In the genomic region with DNA sequence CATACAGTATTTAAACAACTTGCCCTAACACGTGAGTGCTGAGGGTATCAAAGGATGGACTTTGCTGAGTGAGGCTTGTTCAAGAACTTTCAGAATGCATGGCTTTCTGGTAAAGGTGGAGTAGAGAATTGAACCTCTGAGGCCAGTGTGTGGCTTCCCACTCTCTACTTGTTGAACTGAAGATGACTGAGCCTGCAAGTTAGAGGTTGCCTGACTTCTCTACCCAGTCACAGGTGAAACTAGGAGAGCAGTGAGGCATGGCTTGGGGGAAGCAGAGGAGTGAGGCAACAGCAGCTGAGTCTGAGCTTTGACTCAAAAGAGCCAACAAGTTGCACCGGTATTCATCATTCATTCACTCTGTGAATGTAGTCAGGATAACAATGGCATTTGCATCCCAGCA, we compare ENCODE assay signal across 10 cellular contexts.
DNase-seq lines count a peak whose midpoint lies in the region; ATAC-seq lines count a peak whose summit lies in the region.
"Had no signal": no experiment of that assay in that cellular context is flagged by ENCODE, and none has a peak within 500 bp of the region (broad histone marks: within the 10 kb centered on the region; RNA-seq: fewer than 3 reads in every experiment).

No MANE protein-coding gene starts in this region.

- no peak overlapping the region for H3K4me3 Mint-ChIP-seq in activated CD8-positive, alpha-beta memory T cell treated with anti-CD3 and anti-CD28 coated beads, Interleukin-2, amount 10 ng/mL, durations not matched to agents 7 days and 5 days
- H3K4me3 Mint-ChIP-seq: nephron had no signal

- CTCF ChIA-PET in activated CD8-positive, alpha-beta memory T cell treated with anti-CD3 and anti-CD28 coated beads, Interleukin-2, amount 10 ng/mL, durations not matched to agents 7 days and 5 days (lab: Charles Lee): no interaction called here

- ATAC-seq in activated CD8-positive, alpha-beta memory T cell treated with anti-CD3 and anti-CD28 coated beads, Interleukin-2, amount 10 ng/mL, durations not matched to agents 7 days and 5 days: peak; percentile 42
- ATAC-seq in GM21515 (IDR thresholded peaks at IDR 0.05; ENCODE audit: unreplicated experiment): peak; percentile 100
- ATAC-seq in HG03196 (IDR thresholded peaks at IDR 0.05; ENCODE audit: unreplicated experiment): peak; percentile 100

- H3K27ac Mint-ChIP-seq in activated CD8-positive, alpha-beta memory T cell treated with anti-CD3 and anti-CD28 coated beads, Interleukin-2, amount 10 ng/mL, durations not matched to agents 7 days and 5 days: no peak overlapping the region
- H3K27ac Mint-ChIP-seq: nephron had no signal

- DNase-seq in activated CD8-positive, alpha-beta memory T cell treated with anti-CD3 and anti-CD28 coated beads, Interleukin-2, amount 10 ng/mL, durations not matched to agents 7 days and 5 days: peak; percentile 43
- no peak for DNase-seq in activated CD8-positive, alpha-beta memory T cell treated with anti-CD3 and anti-CD28 coated beads, Interleukin-2, amount 50 U/mL, for 48 hours
- DNase-seq in left kidney (ENCODE audit: low read depth, low spot score) (peak; percentile 26), NCI-H1105 (lab: John Stamatoyannopoulos, UW) (no peak), NCI-H526 treated with DMSO at 0.1 percent for 48 hours (lab: John Stamatoyannopoulos, UW) (no peak), NCI-H146 (lab: John Stamatoyannopoulos, UW) (no peak)
- DNase-seq: activated CD8-positive, alpha-beta memory T cell treated with anti-CD3 and anti-CD28 coated beads for 24 hours had no signal

- H3K36me3 Mint-ChIP-seq in activated CD8-positive, alpha-beta memory T cell treated with anti-CD3 and anti-CD28 coated beads, Interleukin-2, amount 10 ng/mL, durations not matched to agents 7 days and 5 days: no peaks in the 10 kb centered on the region

- H3K4me1 Mint-ChIP-seq in activated CD8-positive, alpha-beta memory T cell treated with anti-CD3 and anti-CD28 coated beads, Interleukin-2, amount 10 ng/mL, durations not matched to agents 7 days and 5 days: peaks cover 7% of the 10 kb centered on the region
- H3K4me1 Mint-ChIP-seq: nephron had no signal

- peaks cover 8% of the 10 kb centered on the region for H3K27me3 Mint-ChIP-seq in activated CD8-positive, alpha-beta memory T cell treated with anti-CD3 and anti-CD28 coated beads, Interleukin-2, amount 10 ng/mL, durations not matched to agents 7 days and 5 days

- peaks cover 2% of the 10 kb centered on the region for H3K9me3 Mint-ChIP-seq in activated CD8-positive, alpha-beta memory T cell treated with anti-CD3 and anti-CD28 coated beads, Interleukin-2, amount 10 ng/mL, durations not matched to agents 7 days and 5 days (ENCODE audit: low read depth)

Comparison
In these comparisons a context has a peak if more than half of its experiments do, and no peak if none do; other contexts are left out.
1. DNase-seq: peak in activated CD8-positive, alpha-beta memory T cell treated with anti-CD3 and anti-CD28 coated beads, Interleukin-2, amount 10 ng/mL, durations not matched to agents 7 days and 5 days (single experiment) and left kidney (single experiment); none in activated CD8-positive, alpha-beta memory T cell treated with anti-CD3 and anti-CD28 coated beads, Interleukin-2, amount 50 U/mL, for 48 hours (single experiment), NCI-H1105 (single experiment), NCI-H526 treated with DMSO at 0.1 percent for 48 hours (single experiment) and NCI-H146 (single experiment).
2. ATAC-seq: peak in every context shown above with its lines; median percentile 100 in GM21515; 100 in HG03196; 42 in activated CD8-positive, alpha-beta memory T cell treated with anti-CD3 and anti-CD28 coated beads, Interleukin-2, amount 10 ng/mL, durations not matched to agents 7 days and 5 days.